17 cellular contexts compared by ENCODE assay signal in the genomic region with DNA sequence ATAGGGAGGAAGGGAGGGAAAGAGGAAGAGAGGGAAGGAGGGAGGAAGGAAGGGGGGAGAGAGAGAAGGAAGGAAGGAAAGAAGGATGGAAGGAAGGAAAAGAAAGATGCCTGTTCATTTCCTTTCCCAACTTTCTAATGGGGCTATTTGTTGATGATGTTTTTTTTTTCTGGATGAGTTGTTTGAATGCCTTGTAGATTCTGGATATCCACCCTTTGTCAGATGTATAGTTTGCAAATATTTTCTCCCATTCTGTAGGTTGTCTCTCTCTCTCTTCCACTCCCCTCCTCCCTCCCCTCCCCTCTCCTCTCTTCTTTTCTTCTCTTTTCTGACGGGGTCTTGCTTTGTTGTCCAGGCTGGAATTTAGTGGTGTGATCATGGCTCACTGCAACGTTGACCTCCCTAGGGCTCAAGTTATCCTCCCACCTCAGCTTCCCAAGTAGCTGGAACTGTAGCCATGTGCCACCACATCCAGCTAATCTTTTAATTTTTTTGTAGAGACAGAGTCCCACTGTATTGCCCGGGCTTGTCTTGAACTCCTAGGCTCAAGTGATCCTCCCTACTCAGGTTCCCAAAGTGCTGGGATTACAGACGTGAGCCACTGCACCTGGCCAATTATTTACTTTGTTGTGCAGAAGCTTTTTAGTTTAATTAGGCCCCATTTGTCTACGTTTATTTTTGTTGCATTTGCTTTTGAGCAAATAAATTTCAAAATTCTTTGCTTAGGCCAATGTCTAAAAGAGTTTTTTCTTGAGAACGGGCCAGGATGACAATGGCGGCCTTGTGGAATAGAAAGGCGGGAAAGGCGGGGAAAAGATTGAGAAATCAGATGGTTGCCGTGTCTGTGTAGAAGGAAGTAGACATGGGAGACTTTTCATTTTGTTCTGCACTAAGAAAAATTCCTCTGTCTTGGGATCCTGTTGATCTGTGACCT. TPM values are rescaled to one million over a fixed set of nuclear protein-coding genes. Genes with fewer than 3 reads are reported as not detected.
DNase-seq lines count a peak whose midpoint lies in the region; ATAC-seq and TF ChIP-seq lines count a peak whose summit lies in the region.
"Had no signal": no experiment of that assay in that cellular context is flagged by ENCODE, and none has a peak within 500 bp of the region (broad histone marks: within the 10 kb centered on the region; RNA-seq: fewer than 3 reads in every experiment).

No MANE protein-coding gene starts in this region.

- H3K9me3 ChIP-seq in adrenal gland (replicated peaks in 1 of 3) (no peaks in the 10 kb centered on the region), vagina (no peaks in the 10 kb centered on the region)
- H3K9me3 ChIP-seq: A549, BE2C had no signal

- H3K36me3 Mint-ChIP-seq in stimulated activated effector memory CD8-positive, alpha-beta T cell treated with anti-CD3 and anti-CD28 coated beads, Interleukin-12 subunit alpha, Interleukin-12 subunit beta, amount 100 ng/mL, for 72 hours: no peaks in the 10 kb centered on the region
- no peaks in the 10 kb centered on the region for H3K36me3 Mint-ChIP-seq in activated T-helper 2 cell treated with anti-CD3 and anti-CD28 coated beads, Interferon-gamma antibody, Interleukin-2, Interleukin-4, amounts not matched to agents 10 μg/mL and 5 μg/mL and 100 μg/mL, durations not matched to agents 14 hours and 24 hours and 36 hours (ENCODE audit: low read depth)
- H3K36me3 Mint-ChIP-seq: naive B cell had no signal

- H3K4me1 Mint-ChIP-seq in stimulated activated effector memory CD8-positive, alpha-beta T cell treated with anti-CD3 and anti-CD28 coated beads, Interleukin-12 subunit alpha, Interleukin-12 subunit beta, amount 100 ng/mL, for 72 hours: no peaks in the 10 kb centered on the region
- H3K4me1 Mint-ChIP-seq in activated T-helper 2 cell treated with anti-CD3 and anti-CD28 coated beads, Interferon-gamma antibody, Interleukin-2, Interleukin-4, amounts not matched to agents 10 μg/mL and 5 μg/mL and 100 μg/mL, durations not matched to agents 14 hours and 24 hours and 36 hours (ENCODE audit: low read depth): no peaks in the 10 kb centered on the region
- H3K4me1 Mint-ChIP-seq: naive B cell had no signal

- WGBS in adrenal gland, 4 donors: 85 to 87% (median 86%) methylated on average over 9 to 10 of the region's 10 CpGs

- TF ChIP-seq POLR2A in adrenal gland (IDR thresholded peaks at IDR 0.05) (no peak), vagina (IDR thresholded peaks at IDR 0.05) (no peak)

- H3K27ac ChIP-seq in adrenal gland (no peak overlapping the region), vagina (no peak overlapping the region)
- H3K27ac ChIP-seq: A549, brain microvascular endothelial cell had no signal

- DNase-seq in NCI-H2081 (lab: John Stamatoyannopoulos, UW): peak; percentile 4 to 57
- DNase-seq in NCI-H2081 treated with DMSO at 0.1 percent for 48 hours (lab: John Stamatoyannopoulos, UW): no peak
- peak; percentile 33 for DNase-seq in NCI-H2196 treated with DMSO at 0.1 percent for 48 hours (lab: John Stamatoyannopoulos, UW; ENCODE audit: unreplicated experiment)
- DNase-seq in SHP77 (lab: John Stamatoyannopoulos, UW): peak; percentile 11 to 35
- DNase-seq in adrenal gland: no peak
- DNase-seq in stimulated activated effector memory CD8-positive, alpha-beta T cell treated with anti-CD3 and anti-CD28 coated beads, Interleukin-12 subunit alpha, Interleukin-12 subunit beta, amount 100 ng/mL, for 72 hours (ENCODE audit: low spot score in 2 of 2): no peak
- DNase-seq in activated T-helper 2 cell treated with anti-CD3 and anti-CD28 coated beads, Interferon-gamma antibody, Interleukin-2, Interleukin-4, amounts not matched to agents 10 μg/mL and 5 μg/mL and 100 μg/mL, durations not matched to agents 14 hours and 24 hours and 36 hours (ENCODE audit: low spot score): no peak
- no peak for DNase-seq in vagina (ENCODE audit: extremely low spot score in 2 of 2)
- DNase-seq: activated CD4-positive, alpha-beta T cell treated with anti-CD3 and anti-CD28 coated beads for 48 hours; activated effector memory CD4-positive, alpha-beta T cell treated with Interleukin-2 at 50 U/mL for 16 hours; BE2C; brain microvascular endothelial cell; MM.1S; naive B cell; stimulated activated CD4-positive, alpha-beta T cell treated with anti-CD3 and anti-CD28 coated beads, Interleukin-12 subunit alpha, Interleukin-12 subunit beta, amount 100 ng/mL, for 4 hours; T-helper 1 cell had no signal

- no peak overlapping the region for H3K4me3 Mint-ChIP-seq in stimulated activated effector memory CD8-positive, alpha-beta T cell treated with anti-CD3 and anti-CD28 coated beads, Interleukin-12 subunit alpha, Interleukin-12 subunit beta, amount 100 ng/mL, for 72 hours
- H3K4me3 Mint-ChIP-seq in activated T-helper 2 cell treated with anti-CD3 and anti-CD28 coated beads, Interferon-gamma antibody, Interleukin-2, Interleukin-4, amounts not matched to agents 10 μg/mL and 5 μg/mL and 100 μg/mL, durations not matched to agents 14 hours and 24 hours and 36 hours (ENCODE audit: low read depth): no peak overlapping the region
- H3K4me3 Mint-ChIP-seq: naive B cell had no signal

- ATAC-seq in stimulated activated effector memory CD8-positive, alpha-beta T cell treated with anti-CD3 and anti-CD28 coated beads, Interleukin-12 subunit alpha, Interleukin-12 subunit beta, amount 100 ng/mL, for 72 hours: no peak
- ATAC-seq: A549 had no signal

- H3K4me3 ChIP-seq in adrenal gland (no peak overlapping the region), vagina (no peak overlapping the region)
- H3K4me3 ChIP-seq: A549 had no signal

- H3K9me3 Mint-ChIP-seq in stimulated activated effector memory CD8-positive, alpha-beta T cell treated with anti-CD3 and anti-CD28 coated beads, Interleukin-12 subunit alpha, Interleukin-12 subunit beta, amount 100 ng/mL, for 72 hours: no peaks in the 10 kb centered on the region
- H3K9me3 Mint-ChIP-seq in activated T-helper 2 cell treated with anti-CD3 and anti-CD28 coated beads, Interferon-gamma antibody, Interleukin-2, Interleukin-4, amounts not matched to agents 10 μg/mL and 5 μg/mL and 100 μg/mL, durations not matched to agents 14 hours and 24 hours and 36 hours: no peaks in the 10 kb centered on the region

- H3K27me3 Mint-ChIP-seq in activated T-helper 2 cell treated with anti-CD3 and anti-CD28 coated beads, Interferon-gamma antibody, Interleukin-2, Interleukin-4, amounts not matched to agents 10 μg/mL and 5 μg/mL and 100 μg/mL, durations not matched to agents 14 hours and 24 hours and 36 hours (ENCODE audit: low read depth): no peaks in the 10 kb centered on the region
- H3K27me3 Mint-ChIP-seq: naive B cell had no signal

- no peaks in the 10 kb centered on the region for H3K27me3 ChIP-seq in adrenal gland
- H3K27me3 ChIP-seq in vagina: no peaks in the 10 kb centered on the region
- H3K27me3 ChIP-seq: BE2C, brain microvascular endothelial cell had no signal

- intact Hi-C loops in adrenal gland (cut with DNase I) (no loop called here), vagina (cut with DNase I) (no loop called here)
- intact Hi-C loops in activated T-helper 2 cell treated with anti-CD3 and anti-CD28 coated beads, Interferon-gamma antibody, Interleukin-2, Interleukin-4, amounts not matched to agents 10 μg/mL and 5 μg/mL and 100 μg/mL, durations not matched to agents 14 hours and 24 hours and 36 hours (cut with micrococcal nuclease): no loop called here

- no peak overlapping the region for H3K27ac Mint-ChIP-seq in stimulated activated effector memory CD8-positive, alpha-beta T cell treated with anti-CD3 and anti-CD28 coated beads, Interleukin-12 subunit alpha, Interleukin-12 subunit beta, amount 100 ng/mL, for 72 hours
- no peak overlapping the region for H3K27ac Mint-ChIP-seq in activated T-helper 2 cell treated with anti-CD3 and anti-CD28 coated beads, Interferon-gamma antibody, Interleukin-2, Interleukin-4, amounts not matched to agents 10 μg/mL and 5 μg/mL and 100 μg/mL, durations not matched to agents 14 hours and 24 hours and 36 hours

- H3K36me3 ChIP-seq in adrenal gland (replicated peaks in 1 of 2) (no peaks in the 10 kb centered on the region), vagina (no peaks in the 10 kb centered on the region)
- H3K36me3 ChIP-seq: BE2C, brain microvascular endothelial cell had no signal

- TF ChIP-seq CTCF in adrenal gland (IDR thresholded peaks at IDR 0.05) (no peak), vagina (IDR thresholded peaks at IDR 0.05) (no peak)

- H3K4me1 ChIP-seq in adrenal gland (replicated peaks in 1 of 2) (no peaks in the 10 kb centered on the region), vagina (no peaks in the 10 kb centered on the region)
- H3K4me1 ChIP-seq: A549, BE2C had no signal

RNA-seq across cellular contexts. Expression of gene FAM117B, which starts 57.3 kb away (rescaled TPM):
- 10 to 100 TPM; 14.8 to 48.2 (median 23.9) TPM for total RNA-seq in adrenal gland
- 10 to 100 TPM in 1 of 3 donors, 1 to 10 TPM in 2; 4.7 to 10.1 (median 6.4) TPM for polyA plus RNA-seq in adrenal gland
- 8.3 and 9.2 TPM in 2 replicates for total RNA-seq in activated T-helper 2 cell treated with anti-CD3 and anti-CD28 coated beads, Interferon-gamma antibody, Interleukin-2, Interleukin-4, amounts not matched to agents 10 μg/mL and 5 μg/mL and 100 μg/mL, durations not matched to agents 14 hours and 24 hours and 36 hours
- 13.5 TPM for total RNA-seq in vagina

Comparison
In these comparisons a context has a peak if more than half of its experiments do, and no peak if none do; other contexts are left out.
1. DNase-seq: peak in NCI-H2081 (2 of 2), NCI-H2196 treated with DMSO at 0.1 percent for 48 hours (single experiment) and SHP77 (2 of 2); none in NCI-H2081 treated with DMSO at 0.1 percent for 48 hours (single experiment), adrenal gland (0 of 7), stimulated activated effector memory CD8-positive, alpha-beta T cell treated with anti-CD3 and anti-CD28 coated beads, Interleukin-12 subunit alpha, Interleukin-12 subunit beta, amount 100 ng/mL, for 72 hours (0 of 2), activated T-helper 2 cell treated with anti-CD3 and anti-CD28 coated beads, Interferon-gamma antibody, Interleukin-2, Interleukin-4, amounts not matched to agents 10 μg/mL and 5 μg/mL and 100 μg/mL, durations not matched to agents 14 hours and 24 hours and 36 hours (single experiment) and vagina (0 of 2).